Comparison of ENCODE assay signal across 8 cellular contexts in the genomic region with DNA sequence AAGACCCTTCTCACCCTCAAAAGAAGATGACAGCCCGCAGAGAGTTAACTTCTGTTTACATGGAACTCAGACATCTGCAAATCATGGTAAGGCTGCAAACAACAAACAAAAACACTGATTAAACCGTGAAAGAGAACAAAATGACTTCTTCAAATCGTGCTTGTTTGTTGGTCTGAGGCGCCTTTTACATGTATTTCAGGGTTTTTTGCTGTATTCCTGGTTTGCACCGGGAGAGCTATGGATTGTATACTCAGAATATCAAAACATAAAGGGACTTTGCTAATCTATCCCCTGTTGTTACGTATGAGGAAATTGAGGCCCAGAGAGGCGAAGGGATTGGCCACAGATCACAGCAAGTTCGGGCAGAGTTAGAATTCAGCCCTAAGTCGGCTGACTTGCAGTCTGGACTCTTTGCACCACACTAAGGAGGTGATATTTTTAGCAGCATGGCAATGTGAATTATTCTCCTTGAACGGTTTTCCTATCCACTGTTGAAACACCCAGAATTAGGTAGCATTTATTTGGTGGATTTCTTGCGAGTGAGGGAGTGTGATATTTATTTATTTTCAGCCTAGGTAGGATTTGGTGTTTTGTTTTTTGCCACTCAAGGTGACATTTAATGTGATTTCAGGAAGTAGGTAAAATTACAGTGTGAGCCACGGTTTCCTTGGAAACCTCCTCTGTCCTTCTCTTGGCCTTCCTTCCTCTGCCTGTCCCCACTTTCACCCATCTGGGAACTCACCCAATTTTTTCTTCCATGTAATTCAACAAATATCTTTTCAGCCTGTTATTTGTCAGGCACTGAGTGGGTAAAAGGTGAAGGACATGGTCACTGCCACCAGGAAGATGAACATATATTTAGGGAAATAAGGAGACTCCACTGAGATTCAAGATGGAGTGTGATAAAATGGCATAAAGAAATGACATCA. TPM values are rescaled to one million over a fixed set of nuclear protein-coding genes. Genes with fewer than 3 reads are reported as not detected.
DNase-seq lines count a peak whose midpoint lies in the region; ATAC-seq and TF ChIP-seq lines count a peak whose summit lies in the region.

No MANE protein-coding gene starts in this region.

- no peaks in the 10 kb centered on the region for H3K27me3 Mint-ChIP-seq in activated CD4-positive, alpha-beta memory T cell treated with anti-CD3 and anti-CD28 coated beads, Interleukin-2, amount 10 ng/mL, durations not matched to agents 7 days and 5 days

- no peaks in the 10 kb centered on the region for H3K9me3 Mint-ChIP-seq in activated CD4-positive, alpha-beta memory T cell treated with anti-CD3 and anti-CD28 coated beads, Interleukin-2, amount 10 ng/mL, durations not matched to agents 7 days and 5 days

- POLR2A ChIA-PET in activated CD4-positive, alpha-beta memory T cell treated with anti-CD3 and anti-CD28 coated beads, Interleukin-2, amount 10 ng/mL, durations not matched to agents 7 days and 5 days (lab: Charles Lee): interaction anchor here (0.6 to 1.5 kb wide), 5 partner anchors 12 to 180 kb away, joined by 3 to 4 read pairs (median 3); a partner anchor contains a TSS

- peaks cover 6% of the 10 kb centered on the region for H3K36me3 Mint-ChIP-seq in activated CD4-positive, alpha-beta memory T cell treated with anti-CD3 and anti-CD28 coated beads, Interleukin-2, amount 10 ng/mL, durations not matched to agents 7 days and 5 days (ENCODE audit: low read depth)

- H3K4me3 ChIP-seq in DND-41 (ENCODE audit: low read depth in 1 of 2, low read length in 2 of 2) (peak overlapping the region; percentile 63 to 65), fibroblast of lung (replicated peaks in 1 of 4; ENCODE audit: control extremely low read depth in 1 of 4, insufficient read depth in 1 of 4, low read depth in 3 of 4, low read length in 4 of 4) (peak overlapping the region; percentile 63 to 98 (median 86)), neuron (ENCODE audit: low read length) (peak overlapping the region; percentile 73)

- TF ChIP-seq CTCF in DND-41 (IDR thresholded peaks at IDR 0.05; ENCODE audit: borderline replicate concordance, extremely low read depth, low read length, poor library complexity, severe bottlenecking) (no peak), fibroblast of lung (conservative IDR thresholded peaks at IDR 0.05 in 1 of 2, IDR thresholded peaks at IDR 0.05 in 1 of 2; ENCODE audit: low read depth in 1 of 2, low read length in 2 of 2) (no peak)

- peak overlapping the region; percentile 90 for H3K27ac Mint-ChIP-seq in activated CD4-positive, alpha-beta memory T cell treated with anti-CD3 and anti-CD28 coated beads, Interleukin-2, amount 10 ng/mL, durations not matched to agents 7 days and 5 days

- H3K36me3 ChIP-seq in DND-41 (ENCODE audit: insufficient read depth, low read length) (peaks cover 7% of the 10 kb centered on the region), fibroblast of lung (ENCODE audit: control insufficient read depth, insufficient read depth, low read length) (no peaks in the 10 kb centered on the region), neuron (ENCODE audit: insufficient read depth, low read length) (peaks cover 2% of the 10 kb centered on the region)

- H3K79me2 ChIP-seq in DND-41 (ENCODE audit: insufficient read depth, low read length) (peaks cover 90% of the 10 kb centered on the region), fibroblast of lung (ENCODE audit: control insufficient read depth, insufficient read depth, low read length) (peaks cover 8% of the 10 kb centered on the region)

- no peaks in the 10 kb centered on the region for H3K27me3 ChIP-seq in DND-41 (ENCODE audit: insufficient read depth, low read length, poor library complexity)
- no peaks in the 10 kb centered on the region for H3K27me3 ChIP-seq in fibroblast of lung (ENCODE audit: control insufficient read depth, insufficient read depth, low read length)
- H3K27me3 ChIP-seq in neuron (ENCODE audit: insufficient read depth, low read length): no peaks in the 10 kb centered on the region

- H3K27ac ChIP-seq in DND-41 (ENCODE audit: low read length): peak overlapping the region; percentile 85
- peak overlapping the region; percentile 57 for H3K27ac ChIP-seq in fibroblast of lung (ENCODE audit: insufficient read depth, low read length)

- peak overlapping the region; percentile 96 for H3K4me3 Mint-ChIP-seq in activated CD4-positive, alpha-beta memory T cell treated with anti-CD3 and anti-CD28 coated beads, Interleukin-2, amount 10 ng/mL, durations not matched to agents 7 days and 5 days

- ATAC-seq in DND-41 (ENCODE audit: insufficient read depth, low read depth) (no peak), GM21825 (IDR thresholded peaks at IDR 0.05; ENCODE audit: unreplicated experiment) (no peak), GM18505 (IDR thresholded peaks at IDR 0.05; ENCODE audit: unreplicated experiment) (no peak)

- peaks cover 60% of the 10 kb centered on the region for H3K4me1 Mint-ChIP-seq in activated CD4-positive, alpha-beta memory T cell treated with anti-CD3 and anti-CD28 coated beads, Interleukin-2, amount 10 ng/mL, durations not matched to agents 7 days and 5 days

- no peak for TF ChIP-seq POLR2A in GM18505 (IDR thresholded peaks at IDR 0.05; ENCODE audit: borderline replicate concordance, extremely low read depth, insufficient read depth, insufficient read length)

- H3K4me2 ChIP-seq in DND-41 (ENCODE audit: insufficient read depth, low read length): peak overlapping the region; percentile 96
- H3K4me2 ChIP-seq in fibroblast of lung (ENCODE audit: extremely low read depth, insufficient read depth, low read length): peak overlapping the region; percentile 95

- H3K4me1 ChIP-seq in DND-41 (ENCODE audit: insufficient read depth, low read length): peaks cover 62% of the 10 kb centered on the region
- H3K4me1 ChIP-seq in fibroblast of lung (ENCODE audit: control insufficient read depth, extremely low read depth, insufficient read depth, low read length): no peaks in the 10 kb centered on the region
- peaks cover 29% of the 10 kb centered on the region for H3K4me1 ChIP-seq in neuron (ENCODE audit: insufficient read depth, low read length)

- H3K9me3 ChIP-seq in DND-41 (ENCODE audit: insufficient read depth, low read length, severe bottlenecking) (no peaks in the 10 kb centered on the region), fibroblast of lung (ENCODE audit: control insufficient read depth, insufficient read depth, low read depth, low read length) (no peaks in the 10 kb centered on the region), neuron (ENCODE audit: low read length) (no peaks in the 10 kb centered on the region)

- peaks cover 27% of the 10 kb centered on the region for H4K20me1 ChIP-seq in DND-41 (ENCODE audit: insufficient read depth, low read length)
- H4K20me1 ChIP-seq in fibroblast of lung (ENCODE audit: control insufficient read depth, extremely low read depth, insufficient read depth, low read length): no peaks in the 10 kb centered on the region

- peak overlapping the region; percentile 76 for H3K9ac ChIP-seq in DND-41 (ENCODE audit: low read depth, low read length)
- H3K9ac ChIP-seq in fibroblast of lung (ENCODE audit: insufficient read depth, low read length): peak overlapping the region; percentile 23

- CTCF ChIA-PET in activated CD4-positive, alpha-beta memory T cell treated with anti-CD3 and anti-CD28 coated beads, Interleukin-2, amount 10 ng/mL, durations not matched to agents 7 days and 5 days (lab: Charles Lee): interaction anchor here (0.6 to 1.3 kb wide), 2 partner anchors 75 to 267 kb away, joined by 3 read pairs; no protein-coding TSS in a partner anchor

- peak; percentile 40 for DNase-seq in DND-41
- DNase-seq in LHCN-M2 (ENCODE audit: low read depth): peak; percentile 29
- peak; percentile 40 for DNase-seq in activated CD4-positive, alpha-beta memory T cell treated with anti-CD3 and anti-CD28 coated beads, Interleukin-2, amount 10 ng/mL, durations not matched to agents 7 days and 5 days
- DNase-seq in fibroblast of lung (ENCODE audit: low read depth in 2 of 2): peak; percentile 64 to 65
- DNase-seq in NCI-H1436 treated with DMSO at 0.1 percent for 48 hours (lab: John Stamatoyannopoulos, UW): no peak

- H2AFZ ChIP-seq in DND-41 (ENCODE audit: low read depth, low read length) (peak overlapping the region; percentile 77), fibroblast of lung (ENCODE audit: low read length) (peak overlapping the region; percentile 89), neuron (ENCODE audit: low read depth, low read length) (peak overlapping the region; percentile 27)

RNA-seq across cellular contexts. Expression of a gene that starts 1.0 kb away (rescaled TPM):
- total RNA-seq in LHCN-M2 (2014; rRNA removed) (25.1 and 30.4 TPM in 2 replicates), fibroblast of lung (13.6 and 14.4 TPM in 2 replicates)
- 16.7 TPM for polyA plus RNA-seq in LHCN-M2 (2012)
- total RNA-seq in activated CD4-positive, alpha-beta memory T cell treated with anti-CD3 and anti-CD28 coated beads, Interleukin-2, amount 10 ng/mL, durations not matched to agents 7 days and 5 days: 10 to 100 TPM; 36.7 to 37.7 TPM
- 31.3 and 32.3 TPM in 2 replicates for polyA plus RNA-seq in fibroblast of lung
- 16.8 and 19.0 TPM in 2 replicates for polyA plus RNA-seq in fibroblast of lung (2012)
- polyA minus RNA-seq in fibroblast of lung (ENCODE audit: low replicate concordance): 2.9 and 14.4 TPM in 2 replicates

RNA-seq across cellular contexts. Expression of a gene that starts 4.2 kb away (rescaled TPM):
- total RNA-seq in LHCN-M2 (2014; rRNA removed) (20.8 and 22.1 TPM in 2 replicates), fibroblast of lung (12.1 and 17.7 TPM in 2 replicates)
- 24.2 TPM for polyA plus RNA-seq in LHCN-M2 (2012)
- 10 to 100 TPM; 35.1 to 38.4 TPM for total RNA-seq in activated CD4-positive, alpha-beta memory T cell treated with anti-CD3 and anti-CD28 coated beads, Interleukin-2, amount 10 ng/mL, durations not matched to agents 7 days and 5 days
- polyA plus RNA-seq in fibroblast of lung: 39.5 and 44.8 TPM in 2 replicates
- polyA plus RNA-seq in fibroblast of lung (2012): 22.1 and 27.2 TPM in 2 replicates
- polyA minus RNA-seq in fibroblast of lung (ENCODE audit: low replicate concordance): 32.0 and 36.9 TPM in 2 replicates

Comparison
In these comparisons a context has a peak if more than half of its experiments do, and no peak if none do; other contexts are left out.
1. H2AFZ ChIP-seq: peak in every context shown above with its lines; median percentile 89 in fibroblast of lung; 77 in DND-41; 27 in neuron.